ENCODE assay signal across 25 cellular contexts in the genomic region with DNA sequence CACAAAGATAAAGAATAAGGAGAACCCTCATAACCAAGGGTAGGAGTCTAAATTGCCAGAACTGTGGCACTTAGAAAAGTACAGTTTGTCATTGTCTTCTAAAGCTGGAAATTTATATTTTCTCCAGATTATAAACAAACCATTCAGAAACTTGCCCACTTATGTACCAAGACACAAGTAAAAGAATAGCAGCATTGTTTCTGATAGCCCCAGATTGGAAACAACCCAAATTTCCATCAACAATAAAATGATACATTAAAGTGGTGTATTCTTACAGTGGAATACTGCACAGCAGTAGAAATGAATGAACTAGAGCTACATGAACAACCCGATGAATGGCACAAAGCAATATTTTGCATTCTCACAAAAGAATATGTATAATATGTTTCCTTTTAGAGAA.
DNase-seq lines count a peak whose midpoint lies in the region; ATAC-seq, FAIRE-seq and TF ChIP-seq lines count a peak whose summit lies in the region.
"Had no signal": no experiment of that assay in that cellular context is flagged by ENCODE, and none has a peak within 500 bp of the region (broad histone marks: within the 10 kb centered on the region; RNA-seq: fewer than 3 reads in every experiment).

No MANE protein-coding gene starts in this region.

- H3K4me1 ChIP-seq in astrocyte (ENCODE audit: insufficient read depth, low read length): no peaks in the 10 kb centered on the region
- H3K4me1 ChIP-seq: BLaER1 had no signal

- H2AFZ ChIP-seq in astrocyte (ENCODE audit: low read depth, low read length): no peak overlapping the region
- H2AFZ ChIP-seq: GM23248 had no signal

- H3K36me3 Mint-ChIP-seq in astrocyte (ENCODE audit: low read depth, unreplicated experiment): no peaks in the 10 kb centered on the region
- H3K36me3 Mint-ChIP-seq: CD4-positive, CD25-positive, alpha-beta regulatory T cell; CD8-positive, alpha-beta T cell had no signal

- H3K79me2 ChIP-seq in astrocyte (ENCODE audit: insufficient read depth, low read length): no peaks in the 10 kb centered on the region

- H3K27ac ChIP-seq in astrocyte (ENCODE audit: low read depth, low read length): no peak overlapping the region
- H3K27ac ChIP-seq: 22Rv1, BLaER1, C4-2B, GM23248 had no signal

- H3K27me3 Mint-ChIP-seq in astrocyte (ENCODE audit: low read depth, unreplicated experiment): peaks cover 1% of the 10 kb centered on the region
- H3K27me3 Mint-ChIP-seq: CD4-positive, CD25-positive, alpha-beta regulatory T cell had no signal

- intact Hi-C loops in cardiac septum (cut with DNase I): no loop called here

- H3K4me3 Mint-ChIP-seq in astrocyte (ENCODE audit: unreplicated experiment): no peak overlapping the region
- H3K4me3 Mint-ChIP-seq: B cell; CD4-positive, CD25-positive, alpha-beta regulatory T cell; CD8-positive, alpha-beta T cell; H9 had no signal

- no peak overlapping the region for H3K27ac Mint-ChIP-seq in astrocyte (ENCODE audit: unreplicated experiment)
- H3K27ac Mint-ChIP-seq: B cell; CD4-positive, CD25-positive, alpha-beta regulatory T cell; CD8-positive, alpha-beta T cell; H9 had no signal

- peak; percentile 72 for FAIRE-seq in astrocyte (lab: Jason Lieb, UNC)
- FAIRE-seq in islet of Langerhans (lab: Jason Lieb, UNC): peak; percentile 17
- FAIRE-seq: A204.1, D721Med, GM12891, GM18507 had no signal

- no peaks in the 10 kb centered on the region for H4K20me1 ChIP-seq in astrocyte (ENCODE audit: insufficient read depth, low read length)
- H4K20me1 ChIP-seq: BLaER1 had no signal

- H3K9me3 Mint-ChIP-seq in astrocyte (ENCODE audit: unreplicated experiment): peaks cover 2% of the 10 kb centered on the region
- H3K9me3 Mint-ChIP-seq: CD8-positive, alpha-beta T cell had no signal

- no peak overlapping the region for H3K4me3 ChIP-seq in astrocyte (ENCODE audit: insufficient read depth, low read depth, low read length)
- H3K4me3 ChIP-seq in H7 (ENCODE audit: insufficient read depth, low read depth, low read length): no peak overlapping the region
- H3K4me3 ChIP-seq: BLaER1, GM23248 had no signal

- no peaks in the 10 kb centered on the region for H3K36me3 ChIP-seq in astrocyte (ENCODE audit: insufficient read depth, low read length)
- H3K36me3 ChIP-seq in H7 (replicated peaks; ENCODE audit: control insufficient read depth, insufficient read depth, low read length): no peaks in the 10 kb centered on the region
- H3K36me3 ChIP-seq: BLaER1 had no signal

- no peak overlapping the region for H3K4me2 ChIP-seq in astrocyte (ENCODE audit: low read length)
- H3K4me2 ChIP-seq: BLaER1 had no signal

- no peak overlapping the region for H3K9ac ChIP-seq in astrocyte (ENCODE audit: low read length)
- H3K9ac ChIP-seq: BLaER1, GM23248 had no signal

- DNase-seq in COLO829 (ENCODE audit: low spot score): peak; percentile 50
- DNase-seq in astrocyte (ENCODE audit: low read depth): no peak
- peak; percentile 3 for DNase-seq in putamen (ENCODE audit: low spot score)
- no peak for DNase-seq in H7
- no peak for DNase-seq in cardiac septum (ENCODE audit: low spot score)
- no peak for DNase-seq in G401 (ENCODE audit: low spot score)
- DNase-seq: CD4-positive, CD25-positive, alpha-beta regulatory T cell; CD8-positive, alpha-beta T cell; DMS 273 treated with DMSO at 0.1 percent for 48 hours; DMS79; EL; GF-D8; GM23248; H9 had no signal

- TF ChIP-seq CTCF in astrocyte (IDR thresholded peaks at IDR 0.05; ENCODE audit: insufficient read depth, low read depth, low read length): no peak

- no peaks in the 10 kb centered on the region for H3K9me3 ChIP-seq in astrocyte (ENCODE audit: insufficient read depth, low read depth, low read length)

- no peak for ATAC-seq in HG02610 (IDR thresholded peaks at IDR 0.05; ENCODE audit: unreplicated experiment)
- ATAC-seq: CD8-positive, alpha-beta T cell; HCT116 had no signal

- in situ Hi-C loops in G401 (cut with HindIII; ENCODE audit: low sequenced_read_pairs): no loop called here

- H3K27me3 ChIP-seq in astrocyte (ENCODE audit: insufficient read depth, low read length) (no peaks in the 10 kb centered on the region), H7 (ENCODE audit: control insufficient read depth, insufficient read depth, low read length) (no peaks in the 10 kb centered on the region)

- no peaks in the 10 kb centered on the region for H3K4me1 Mint-ChIP-seq in astrocyte (ENCODE audit: low read depth, unreplicated experiment)
- H3K4me1 Mint-ChIP-seq: B cell; CD4-positive, CD25-positive, alpha-beta regulatory T cell; H9 had no signal

Comparison
In these comparisons a context has a peak if more than half of its experiments do, and no peak if none do; other contexts are left out.
1. DNase-seq: peak in COLO829 (single experiment) and putamen (single experiment); none in astrocyte (single experiment), H7 (single experiment), cardiac septum (single experiment) and G401 (single experiment).